In genomic region chr4:176635372-176636261, GRCh38 we compare ENCODE assay signal across 12 cellular contexts.
DNase-seq lines count a peak whose midpoint lies in the region; ATAC-seq, FAIRE-seq and TF ChIP-seq lines count a peak whose summit lies in the region.
"Had no signal": no experiment of that assay in that cellular context is flagged by ENCODE, and none has a peak within 500 bp of the region (broad histone marks: within the 10 kb centered on the region; RNA-seq: fewer than 3 reads in every experiment).

No MANE protein-coding gene starts in this region.

- no TSS peak for BruUV-seq in HepG2 (replicated peaks; lab: Mats Ljungman, UMichigan)

- H3K4me1 ChIP-seq in HepG2 (ENCODE audit: insufficient read depth, low read length): no peaks in the 10 kb centered on the region
- H3K4me1 ChIP-seq in right lobe of liver: no peaks in the 10 kb centered on the region
- peaks cover 32% of the 10 kb centered on the region for H3K4me1 ChIP-seq in RWPE2 (ENCODE audit: insufficient read depth, poor library complexity, severe bottlenecking)

- H3K4me3 Mint-ChIP-seq in activated naive CD4-positive, alpha-beta T cell treated with anti-CD3 and anti-CD28 coated beads, Interleukin-2, amount 10 ng/mL, durations not matched to agents 7 days and 5 days: no peak overlapping the region
- H3K4me3 Mint-ChIP-seq: IgD-negative memory B cell had no signal

- H3K36me3 ChIP-seq in HepG2 (replicated peaks in 1 of 2; ENCODE audit: control insufficient read depth in 1 of 2, insufficient read depth in 2 of 2, low read length in 2 of 2): no peaks in the 10 kb centered on the region
- H3K36me3 ChIP-seq in right lobe of liver: no peaks in the 10 kb centered on the region
- no peaks in the 10 kb centered on the region for H3K36me3 ChIP-seq in RWPE2 (ENCODE audit: low read depth)
- H3K36me3 ChIP-seq: BLaER1 had no signal

- intact Hi-C loops in HepG2 (cut with micrococcal nuclease; ENCODE audit: unreplicated experiment) (no loop called here), right lobe of liver (cut with DNase I) (no loop called here)

- H3K27me3 ChIP-seq in HepG2 (ENCODE audit: control insufficient read depth in 1 of 2, insufficient read depth in 2 of 2, low read length in 2 of 2): no peaks in the 10 kb centered on the region; a peak in 1 of 5 replicates
- H3K27me3 ChIP-seq in right lobe of liver: no peaks in the 10 kb centered on the region
- H3K27me3 ChIP-seq in RWPE2 (ENCODE audit: insufficient read depth, poor library complexity, severe bottlenecking): no peaks in the 10 kb centered on the region
- H3K27me3 ChIP-seq: BLaER1 had no signal

- H3K4me1 Mint-ChIP-seq in activated naive CD4-positive, alpha-beta T cell treated with anti-CD3 and anti-CD28 coated beads, Interleukin-2, amount 10 ng/mL, durations not matched to agents 7 days and 5 days: no peaks in the 10 kb centered on the region
- H3K4me1 Mint-ChIP-seq: IgD-negative memory B cell had no signal

- no peaks in the 10 kb centered on the region for H3K9me3 ChIP-seq in HepG2 (ENCODE audit: low read length)
- no peaks in the 10 kb centered on the region for H3K9me3 ChIP-seq in right lobe of liver
- H3K9me3 ChIP-seq in RWPE2 (ENCODE audit: severe bottlenecking): no peaks in the 10 kb centered on the region
- H3K9me3 ChIP-seq: BLaER1 had no signal

- DNase-seq in HepG2 (ENCODE audit: low spot score) (no peak), right lobe of liver (no peak), RWPE2 (ENCODE audit: low spot score) (peak; percentile 79), foreskin fibroblast (peak; percentile 74 to 77), iPS-NIHi11 (ENCODE audit: low spot score) (no peak), dedifferentiated amniotic fluid mesenchymal stem cell (ENCODE audit: extremely low spot score) (no peak)
- DNase-seq in activated naive CD4-positive, alpha-beta T cell treated with anti-CD3 and anti-CD28 coated beads, Interleukin-2, amount 10 ng/mL, durations not matched to agents 7 days and 5 days: no peak
- DNase-seq: NCI-H2227 treated with DMSO at 0.1 percent for 48 hours; stimulated activated naive CD4-positive, alpha-beta T cell treated with Interleukin-2 at 50 U/mL for 16 hours had no signal

- no peak for TF ChIP-seq EP300 in HepG2 (IDR thresholded peaks at IDR 0.05; ENCODE audit: low read depth in 2 of 2, low read length in 2 of 2)
- no peak for TF ChIP-seq EP300 in HepG2 (CRISPR knock-in tag; IDR thresholded peaks at IDR 0.05; ENCODE audit: borderline replicate concordance)

- no peaks in the 10 kb centered on the region for H3K27me3 Mint-ChIP-seq in activated naive CD4-positive, alpha-beta T cell treated with anti-CD3 and anti-CD28 coated beads, Interleukin-2, amount 10 ng/mL, durations not matched to agents 7 days and 5 days
- H3K27me3 Mint-ChIP-seq: IgD-negative memory B cell had no signal

- ATAC-seq in HepG2 (no peak), right lobe of liver (no peak), RWPE2 (ENCODE audit: low read depth) (peak; percentile 83), GM21515 (IDR thresholded peaks at IDR 0.05; ENCODE audit: unreplicated experiment) (no peak)

- H3K4me3 ChIP-seq in HepG2 (replicated peaks in 1 of 3; ENCODE audit: insufficient read depth in 1 of 3, low read depth in 2 of 3, low read length in 3 of 3): no peak overlapping the region
- H3K4me3 ChIP-seq in right lobe of liver: no peak overlapping the region
- no peak overlapping the region for H3K4me3 ChIP-seq in RWPE2 (ENCODE audit: severe bottlenecking)
- H3K4me3 ChIP-seq in foreskin fibroblast (ENCODE audit: low read depth in 1 of 2, low read length in 2 of 2): no peak overlapping the region
- H3K4me3 ChIP-seq: BLaER1 had no signal

- H3K36me3 Mint-ChIP-seq in activated naive CD4-positive, alpha-beta T cell treated with anti-CD3 and anti-CD28 coated beads, Interleukin-2, amount 10 ng/mL, durations not matched to agents 7 days and 5 days: no peaks in the 10 kb centered on the region

- 0% methylated on average over 8 of the region's 8 CpGs for WGBS in HepG2 (ENCODE audit: low lambda C conversion rate)
- WGBS in right lobe of liver (ENCODE audit: insufficient coverage, low coverage, low lambda C conversion rate, missing lambda C conversion rate): 37% methylated on average over 8 of the region's 8 CpGs

- FAIRE-seq in HepG2 (lab: Jason Lieb, UNC): no peak

- in situ Hi-C loops in HepG2 (cut with HindIII; ENCODE audit: extremely low pct_ligation_motif_present, low pct_unique_long_range_greater_than_20kb): no loop called here

- H3K9me3 Mint-ChIP-seq in activated naive CD4-positive, alpha-beta T cell treated with anti-CD3 and anti-CD28 coated beads, Interleukin-2, amount 10 ng/mL, durations not matched to agents 7 days and 5 days: peaks cover 3% of the 10 kb centered on the region

- no peak for TF ChIP-seq RAD21 in HepG2 (CRISPR knock-in tag; IDR thresholded peaks at IDR 0.05)

- H3K4me2 ChIP-seq in HepG2 (ENCODE audit: low read depth, low read length): no peak overlapping the region
- H3K4me2 ChIP-seq: BLaER1 had no signal

- no peak overlapping the region for H2AFZ ChIP-seq in HepG2 (ENCODE audit: low read length)

- CTCF ChIA-PET in HepG2 (lab: Yijun Ruan, JAX; ENCODE audit: low intra/inter-chr PET ratio, low total read pairs): no interaction called here
- CTCF ChIA-PET in activated naive CD4-positive, alpha-beta T cell treated with anti-CD3 and anti-CD28 coated beads, Interleukin-2, amount 10 ng/mL, durations not matched to agents 7 days and 5 days (lab: Charles Lee): no interaction called here

- no peaks in the 10 kb centered on the region for H4K20me1 ChIP-seq in HepG2 (ENCODE audit: insufficient read depth, low read length)
- H4K20me1 ChIP-seq: BLaER1 had no signal

- H3K79me2 ChIP-seq in HepG2 (ENCODE audit: insufficient read depth, low read length): no peaks in the 10 kb centered on the region

- H3K27ac ChIP-seq in HepG2 (ENCODE audit: extremely low read length, insufficient read depth, low read length) (no peak overlapping the region), right lobe of liver (no peak overlapping the region), RWPE2 (ENCODE audit: poor library complexity, severe bottlenecking) (peak overlapping the region; percentile 63)
- H3K27ac ChIP-seq: BLaER1 had no signal

- POLR2A ChIA-PET in HepG2 (lab: Yijun Ruan, JAX): no interaction called here

- TF ChIP-seq POLR2A in HepG2 (IDR thresholded peaks at IDR 0.05; ENCODE audit: insufficient read depth in 1 of 2, low read depth in 2 of 2, low read length in 2 of 2) (no peak), right lobe of liver (IDR thresholded peaks at IDR 0.05) (no peak)

- no peak overlapping the region for H3K9ac ChIP-seq in HepG2 (ENCODE audit: insufficient read depth, low read depth, low read length)
- H3K9ac ChIP-seq: BLaER1 had no signal

- TF ChIP-seq CTCF in HepG2 (CRISPR knock-in tag; IDR thresholded peaks at IDR 0.05): no peak
- TF ChIP-seq CTCF in right lobe of liver (IDR thresholded peaks at IDR 0.05): no peak
- TF ChIP-seq CTCF in RWPE2 (IDR thresholded peaks at IDR 0.05; ENCODE audit: poor library complexity, severe bottlenecking): peak; percentile 26
- TF ChIP-seq CTCF in foreskin fibroblast (IDR thresholded peaks at IDR 0.05; ENCODE audit: low read depth, low read length): no peak

- no peak overlapping the region for H3K27ac Mint-ChIP-seq in activated naive CD4-positive, alpha-beta T cell treated with anti-CD3 and anti-CD28 coated beads, Interleukin-2, amount 10 ng/mL, durations not matched to agents 7 days and 5 days
- H3K27ac Mint-ChIP-seq: IgD-negative memory B cell had no signal

TF ChIP-seq in HepG2, 621 proteins besides CTCF, POLR2A, EP300 and RAD21:
- peak; percentile 98 for TF ChIP-seq ATF7 (IDR thresholded peaks at IDR 0.05)
- no peak for TF ChIP-seq ATF7 (CRISPR knock-in tag; IDR thresholded peaks at IDR 0.05)
- peak; percentile 94 for TF ChIP-seq CREB1 (IDR thresholded peaks at IDR 0.05)
- no peak for TF ChIP-seq CREB1 (CRISPR knock-in tag; IDR thresholded peaks at IDR 0.05)
- TF ChIP-seq SMYD3 (CRISPR knock-in tag; IDR thresholded peaks at IDR 0.05): no peak
- TF ChIP-seq HDAC2 (CRISPR knock-in tag; IDR thresholded peaks at IDR 0.05): no peak
- no peak for TF ChIP-seq MAFF (IDR thresholded peaks at IDR 0.05; ENCODE audit: low read depth, low read length)
- no peak for TF ChIP-seq ZNF451 (CRISPR knock-in tag; IDR thresholded peaks at IDR 0.05)
- TF ChIP-seq MED1 (CRISPR knock-in tag; IDR thresholded peaks at IDR 0.05): no peak
- no peak for TF ChIP-seq ZNF3 (CRISPR knock-in tag; IDR thresholded peaks at IDR 0.05)

Comparison
In these comparisons a context has a peak if more than half of its experiments do, and no peak if none do; other contexts are left out.
1. DNase-seq: peak in RWPE2 (single experiment) and foreskin fibroblast (2 of 2); none in HepG2 (single experiment), right lobe of liver (0 of 3), activated naive CD4-positive, alpha-beta T cell treated with anti-CD3 and anti-CD28 coated beads, Interleukin-2, amount 10 ng/mL, durations not matched to agents 7 days and 5 days (single experiment), iPS-NIHi11 (single experiment) and dedifferentiated amniotic fluid mesenchymal stem cell (single experiment).